ENCODE assay signal across 8 cellular contexts in genomic region chr12:55997535-55997859, GRCh38. TPM values are rescaled to one million over a fixed set of nuclear protein-coding genes. Genes with fewer than 3 reads are reported as not detected.
A peak's percentile ranks its signal among the peaks of the same experiment; 100 is the strongest.
DNase-seq lines count a peak whose midpoint lies in the region; ATAC-seq, FAIRE-seq and TF ChIP-seq lines count a peak whose summit lies in the region.

No MANE protein-coding gene starts in this region.

- peak overlapping the region; percentile 97 for H2AFZ ChIP-seq in IMR-90 (replicated peaks; ENCODE audit: low read length, poor library complexity)
- H2AFZ ChIP-seq in H1 (ENCODE audit: low read length), result peak overlapping the region; percentile 92

- H2AK9ac ChIP-seq in IMR-90 (replicated peaks; ENCODE audit: low read depth, low read length, poor library complexity), result peak overlapping the region; percentile 84

- no peak for TF ChIP-seq EP300 in H1 (IDR thresholded peaks at IDR 0.05; ENCODE audit: borderline replicate concordance in 1 of 2, low read depth in 2 of 2, low read length in 2 of 2)

- H3K36me3 ChIP-seq in IMR-90 (ENCODE audit: control insufficient read depth, insufficient read depth, low read length) (peaks cover 13% of the 10 kb centered on the region), H1 (ENCODE audit: control insufficient read depth in 2 of 4, insufficient read depth in 4 of 4, low read length in 3 of 4) (peaks cover 3 to 37% (median 15%) of the 10 kb centered on the region in 4 experiments; a peak in 5 of 8 replicates)

- POLR2A ChIA-PET in IMR-90 (lab: Charles Lee; ENCODE audit: unreplicated experiment) (no interaction called here), H1 (lab: Charles Lee; ENCODE audit: partially characterized antibody) (interaction anchor here (0.7 to 5.4 kb wide), 15 partner anchors 9 to 255 kb away, joined by 3 to 55 read pairs (median 6); partner anchors contain the start of genes RAB5B, RPS26 and ZC3H10)
- POLR2A ChIA-PET in naive thymus-derived CD8-positive, alpha-beta T cell (lab: Charles Lee), result interaction anchor here (0.6 to 2.4 kb wide), 10 partner anchors 9 to 121 kb away, joined by 3 to 8 read pairs (median 4); partner anchors contain the start of genes PA2G4, RAB5B and ZC3H10

- TF ChIP-seq RAD21 in IMR-90 (IDR thresholded peaks at IDR 0.05; ENCODE audit: low read length) (no peak), H1 (IDR thresholded peaks at IDR 0.05 in 1 of 2, conservative IDR thresholded peaks at IDR 0.05 in 1 of 2; ENCODE audit: low read depth in 2 of 2, low read length in 2 of 2) (no peak)

- H4K20me1 ChIP-seq in IMR-90 (ENCODE audit: insufficient read depth, low read length) (no peaks in the 10 kb centered on the region; the same call in 1 of the 2 replicates), H1 (replicated peaks in 1 of 2; ENCODE audit: control insufficient read depth in 1 of 2, insufficient read depth in 2 of 2, low read length in 2 of 2) (no peaks in the 10 kb centered on the region)

- H2BK20ac ChIP-seq in IMR-90 (ENCODE audit: low read depth, low read length) (no peak overlapping the region), H1 (ENCODE audit: low read length) (no peak overlapping the region)

- no peaks in the 10 kb centered on the region for H3K9me3 Mint-ChIP-seq in naive thymus-derived CD8-positive, alpha-beta T cell

- H4K8ac ChIP-seq in IMR-90 (ENCODE audit: low read depth in 2 of 2, low read length in 2 of 2), result peak overlapping the region; percentile 48 to 95
- H4K8ac ChIP-seq in H1 (ENCODE audit: extremely low read depth, insufficient read depth, low read length), result peak overlapping the region; percentile 87; the same call in 1 of the 2 replicates

- peak overlapping the region; percentile 88 for H3K4ac ChIP-seq in IMR-90 (ENCODE audit: low read depth, low read length)
- peak overlapping the region; percentile 40 for H3K4ac ChIP-seq in H1 (replicated peaks; ENCODE audit: insufficient read length, low read depth, low read length)

- intact Hi-C loops in IMR-90 (cut with micrococcal nuclease), result loop anchor here (10.0 kb wide), 1 partner anchor 107 kb away; the partner anchor contains the start of gene PA2G4

- peak overlapping the region; percentile 72 for H4K5ac ChIP-seq in IMR-90 (ENCODE audit: low read depth, low read length)
- peak overlapping the region; percentile 68 for H4K5ac ChIP-seq in H1 (ENCODE audit: insufficient read length, low read depth, low read length)

- H3K36me3 Mint-ChIP-seq in naive thymus-derived CD8-positive, alpha-beta T cell, result peaks cover 0 to 19% (median 5%) of the 10 kb centered on the region in 3 donors

- H3K79me1 ChIP-seq in IMR-90 (ENCODE audit: low read depth in 1 of 2, low read length in 2 of 2) (peaks cover 5 to 16% of the 10 kb centered on the region in 2 experiments), H1 (ENCODE audit: low read depth, low read length) (no peaks in the 10 kb centered on the region; the same call in 1 of the 2 replicates)

- dilution Hi-C loops in IMR-90 (cut with HindIII; ENCODE audit: low sequenced_read_pairs, unreplicated experiment), result no loop called here

- no TSS peak for BruUV-seq in IMR-90 (replicated peaks; lab: Mats Ljungman, UMichigan)

- H3K79me2 ChIP-seq in H1 (ENCODE audit: control insufficient read depth in 1 of 2, insufficient read depth in 2 of 2, low read length in 2 of 2), result no peaks in the 10 kb centered on the region; a peak in 1 of 4 replicates

- H3K27ac ChIP-seq in C4-2B (peak overlapping the region; percentile 85), IMR-90 (ENCODE audit: insufficient read depth, low read length) (peak overlapping the region; percentile 66), H1 (ENCODE audit: low read depth, low read length) (peak overlapping the region; percentile 72)

- H3K27me3 ChIP-seq in IMR-90 (ENCODE audit: control insufficient read depth, insufficient read depth, low read length) (no peaks in the 10 kb centered on the region), H1 (replicated peaks in 1 of 4; ENCODE audit: control insufficient read depth in 3 of 4, extremely low read depth in 1 of 4, insufficient read depth in 3 of 4, low read length in 3 of 4) (no peaks in the 10 kb centered on the region)

- H2AK5ac ChIP-seq in IMR-90 (ENCODE audit: low read depth, low read length), result peak overlapping the region; percentile 46
- no peak overlapping the region for H2AK5ac ChIP-seq in H1 (ENCODE audit: low read depth, low read length)

- H3K9me3 ChIP-seq in IMR-90 (ENCODE audit: control insufficient read depth, insufficient read depth, low read length) (no peaks in the 10 kb centered on the region), H1 (ENCODE audit: insufficient read depth in 2 of 2, low read depth in 1 of 2, low read length in 1 of 2) (no peaks in the 10 kb centered on the region)

- H3K4me3 ChIP-seq in IMR-90 (ENCODE audit: insufficient read depth, low read depth, low read length) (peak overlapping the region; percentile 68), H1 (ENCODE audit: extremely low read depth in 1 of 4, insufficient read depth in 2 of 4, low read depth in 3 of 4, low read length in 4 of 4) (peak overlapping the region; percentile 77 to 97 (median 89))

- DNase-seq in IMR-90 (no peak), H1 (ENCODE audit: low read depth in 1 of 2, low spot score in 2 of 2) (no peak), NOMO-1 treated with dmso at 0.1 percent for 144 hours (lab: John Stamatoyannopoulos, UW; ENCODE audit: unreplicated experiment) (no peak), HT-29 (ENCODE audit: low spot score) (no peak)
- DNase-seq in naive thymus-derived CD8-positive, alpha-beta T cell, result no peak
- DNase-seq in activated effector memory CD4-positive, alpha-beta T cell treated with Interleukin-2 at 50 U/mL for 16 hours, result no peak
- no peak for DNase-seq in activated CD8-positive, alpha-beta memory T cell treated with anti-CD3 and anti-CD28 coated beads, Interleukin-2, amount 50 U/mL, for 48 hours

- peak overlapping the region; percentile 36 to 79 (median 62) for H3K4me3 Mint-ChIP-seq in naive thymus-derived CD8-positive, alpha-beta T cell

- in situ Hi-C loops in IMR-90 (cut with MboI; ENCODE audit: low sequenced_read_pairs), result loop anchor here (5.0 kb wide), 1 partner anchor 40 kb away; no protein-coding TSS in a partner anchor

- H3K56ac ChIP-seq in IMR-90 (ENCODE audit: extremely low read depth, insufficient read depth, low read length), result peak overlapping the region; percentile 60
- H3K56ac ChIP-seq in H1 (replicated peaks; ENCODE audit: insufficient read length, low read depth, low read length), result no peak overlapping the region

- no peak for FAIRE-seq in H1 (lab: Jason Lieb, UNC)

- H3K4me1 ChIP-seq in IMR-90 (ENCODE audit: control insufficient read depth, insufficient read depth, low read length), result peaks cover 4% of the 10 kb centered on the region
- peaks cover 0 to 4% (median 0%) of the 10 kb centered on the region in 4 experiments; a peak in 2 of 7 replicates for H3K4me1 ChIP-seq in H1 (replicated peaks in 1 of 4; ENCODE audit: control insufficient read depth in 3 of 4, insufficient read depth in 4 of 4, low read length in 3 of 4)

- CTCF ChIA-PET in IMR-90 (lab: Yijun Ruan, JAX) (interaction anchor here (0.6 to 1.5 kb wide), 2 partner anchors 32 to 43 kb away, joined by 3 to 11 read pairs; no protein-coding TSS in a partner anchor), H1 (lab: Charles Lee; ENCODE audit: partially characterized antibody) (interaction anchor here (0.8 to 13.5 kb wide), 15 partner anchors 9 to 522 kb away, joined by 3 to 256 read pairs (median 5); partner anchors contain the start of genes IKZF4 and PYM1)

- H3K4me2 ChIP-seq in IMR-90 (ENCODE audit: low read depth, low read length), result peak overlapping the region; percentile 92
- H3K4me2 ChIP-seq in H1 (ENCODE audit: insufficient read depth in 1 of 2, low read depth in 2 of 2, low read length in 2 of 2), result peak overlapping the region; percentile 94 to 95

- WGBS in IMR-90 (ENCODE audit: extremely low coverage in 2 of 2, insufficient read length in 1 of 2), 2 experiments, result 0% methylated on average over 1 of the region's 5 CpGs; no CpG with 5 or more reads in 1 of the 2 experiments
- WGBS in H1 (ENCODE audit: extremely low coverage in 1 of 2, insufficient coverage in 1 of 2, insufficient read length in 1 of 2, insufficient replicate concordance in 2 of 2, low coverage in 1 of 2, low lambda C conversion rate in 2 of 2, missing lambda C conversion rate in 1 of 2), 2 experiments, result 3% methylated on average over 5 of the region's 5 CpGs; no CpG with 5 or more reads in 1 of the 2 experiments

- ATAC-seq in IMR-90 (ENCODE audit: low read depth), result peak; percentile 2; the same call in 1 of the 2 replicates
- ATAC-seq in naive thymus-derived CD8-positive, alpha-beta T cell, result peak in 1 of 2 donors; percentile 42

- peaks cover 8% of the 10 kb centered on the region for H3K23me2 ChIP-seq in H1 (ENCODE audit: low read depth, low read length)

- peak overlapping the region; percentile 76 for H4K91ac ChIP-seq in IMR-90 (ENCODE audit: insufficient read depth, low read depth, low read length)
- peak overlapping the region; percentile 37 for H4K91ac ChIP-seq in H1 (replicated peaks; ENCODE audit: insufficient read length, low read length)

- peak overlapping the region; percentile 94 for H3K23ac ChIP-seq in IMR-90 (ENCODE audit: low read depth, low read length)
- no peak overlapping the region for H3K23ac ChIP-seq in H1 (ENCODE audit: insufficient read length)

- H2BK120ac ChIP-seq in IMR-90 (ENCODE audit: low read depth, low read length) (peak overlapping the region; percentile 4; the same call in 1 of the 2 replicates), H1 (replicated peaks; ENCODE audit: low read depth, low read length) (no peak overlapping the region)

- 0 out of 2 replicates have a peak overlapping the region, but pooled peaks have one; percentile 35 for H2BK12ac ChIP-seq in H1 (ENCODE audit: low read depth, low read length)

- H2BK5ac ChIP-seq in IMR-90 (ENCODE audit: low read depth, low read length, poor library complexity, severe bottlenecking) (peak overlapping the region; percentile 58), H1 (ENCODE audit: low read depth, low read length) (peak overlapping the region; percentile 74; the same call in 1 of the 2 replicates)

- TF ChIP-seq CTCF in C4-2B (conservative IDR thresholded peaks at IDR 0.05) (no peak), IMR-90 (conservative IDR thresholded peaks at IDR 0.05; ENCODE audit: low read depth, low read length) (no peak), H1 (IDR thresholded peaks at IDR 0.05; ENCODE audit: control extremely low read depth in 1 of 3, insufficient read depth in 1 of 3, low read depth in 1 of 3, low read length in 3 of 3) (no peak)

- peak overlapping the region in 3 of 10 donors; percentile 9 to 44 (median 13) for H3K27ac Mint-ChIP-seq in naive thymus-derived CD8-positive, alpha-beta T cell

- no peak for TF ChIP-seq POLR2A in IMR-90 (IDR thresholded peaks at IDR 0.05; ENCODE audit: low read depth, low read length)
- peak in 1 of 2 experiments; percentile 67; a peak in 1 of 3 replicates for TF ChIP-seq POLR2A in H1 (IDR thresholded peaks at IDR 0.05; ENCODE audit: control extremely low read depth in 1 of 2, low read depth in 2 of 2, low read length in 2 of 2)

- peaks cover 13 to 26% (median 22%) of the 10 kb centered on the region in 4 donors for H3K4me1 Mint-ChIP-seq in naive thymus-derived CD8-positive, alpha-beta T cell

- H2BK15ac ChIP-seq in IMR-90 (ENCODE audit: low read depth, low read length) (peak overlapping the region; percentile 23; the same call in 1 of the 3 replicates), H1 (ENCODE audit: low read length) (peak overlapping the region; percentile 14; the same call in 1 of the 2 replicates)

- H3K14ac ChIP-seq in IMR-90 (replicated peaks; ENCODE audit: low read depth, low read length), result peak overlapping the region; percentile 96
- peak overlapping the region; percentile 38 for H3K14ac ChIP-seq in H1 (ENCODE audit: insufficient read length)

- H3K18ac ChIP-seq in IMR-90 (ENCODE audit: low read depth, low read length) (peak overlapping the region; percentile 43), H1 (ENCODE audit: extremely low read depth, low read length) (peak overlapping the region; percentile 56; the same call in 1 of the 2 replicates)

- peaks cover 5% of the 10 kb centered on the region; the same call in 1 of the 2 replicates for H3K9me1 ChIP-seq in IMR-90 (ENCODE audit: insufficient read depth, low read length)

- peaks cover 0 to 14% (median 0%) of the 10 kb centered on the region in 5 donors for H3K27me3 Mint-ChIP-seq in naive thymus-derived CD8-positive, alpha-beta T cell

- peak overlapping the region; percentile 83 for H3K9ac ChIP-seq in IMR-90 (ENCODE audit: low read depth, low read length)
- peak overlapping the region in 3 of 4 experiments; percentile 54 to 95 (median 85); a peak in 6 of 7 replicates for H3K9ac ChIP-seq in H1 (replicated peaks in 1 of 4; ENCODE audit: extremely low read depth in 1 of 4, low read depth in 3 of 4, low read length in 3 of 4)

RNA-seq across cellular contexts. Expression of gene SUOX, which starts 0.4 kb away (rescaled TPM):
- 13.1 and 19.4 TPM in 2 replicates for total RNA-seq in IMR-90 (2012; rRNA removed)
- polyA plus RNA-seq in IMR-90 (2012; rRNA removed) (17.8 and 19.2 TPM in 2 replicates), H1 (2011; rRNA removed) (26.8 and 31.3 TPM in 2 replicates)
- 13.5 and 15.2 TPM in 2 replicates for polyA plus RNA-seq in IMR-90 (2012; cell fraction: cytosol; rRNA removed)
- polyA plus RNA-seq in IMR-90 (2012; cell fraction: nucleus; rRNA removed; ENCODE audit: low replicate concordance), result 20.2 and 25.1 TPM in 2 replicates
- 22.5 and 23.1 TPM in 2 replicates for total RNA-seq in H1 (2021; fragmentation: NEBNext Ultra II Directional; extraction: Animal tissue kit (Norgen Biotek cat#: 25700))
- polyA plus RNA-seq in H1 (2011; cell fraction: cytosol; rRNA removed), result 29.5 TPM
- 47.9 TPM for polyA plus RNA-seq in H1 (2011; cell fraction: nucleus; rRNA removed)
- polyA plus RNA-seq in H1 (2012, experiment 1 of 2), result 20.1 to 28.2 TPM (median 26.6 TPM) in 4 replicates
- polyA plus RNA-seq in H1 (2012, experiment 2 of 2), result 24.9 TPM
- polyA plus RNA-seq in H1 (2013, experiment 1 of 2), result 21.4 TPM
- polyA plus RNA-seq in H1 (2013, experiment 2 of 2), result 21.5 TPM
- 42.7 and 45.5 TPM in 2 replicates for polyA minus RNA-seq in H1 (2011; rRNA and poly(A)+ RNA removed)
- polyA minus RNA-seq in H1 (2011; cell fraction: cytosol; rRNA and poly(A)+ RNA removed), result 16.3 TPM
- polyA minus RNA-seq in H1 (2011; cell fraction: nucleus; rRNA and poly(A)+ RNA removed), result 31.2 TPM
- 1 to 10 TPM; 5.6 to 6.3 TPM for total RNA-seq in naive thymus-derived CD8-positive, alpha-beta T cell
- under 1 TPM in 2 of 3 donors, not detected in 1; 0.10 to 0.58 TPM for polyA plus RNA-seq in naive thymus-derived CD8-positive, alpha-beta T cell
- 18.1 and 21.8 TPM in 2 replicates for total RNA-seq in HT-29 (2014; rRNA removed; shearing (Covaris generic))

RNA-seq across cellular contexts. Expression of gene IKZF4, which starts 23.3 kb away (rescaled TPM):
- total RNA-seq in IMR-90 (2012; rRNA removed), result 1.4 and 1.8 TPM in 2 replicates
- polyA plus RNA-seq in IMR-90 (2012; rRNA removed) (6.6 and 7.1 TPM in 2 replicates), H1 (2011; rRNA removed) (8.0 and 12.9 TPM in 2 replicates)
- polyA plus RNA-seq in IMR-90 (2012; cell fraction: cytosol; rRNA removed), result 2.5 and 5.0 TPM in 2 replicates
- 13.2 and 19.1 TPM in 2 replicates for polyA plus RNA-seq in IMR-90 (2012; cell fraction: nucleus; rRNA removed; ENCODE audit: low replicate concordance)
- 12.5 and 13.3 TPM in 2 replicates for total RNA-seq in H1 (2021; fragmentation: NEBNext Ultra II Directional; extraction: Animal tissue kit (Norgen Biotek cat#: 25700))
- 6.9 TPM for polyA plus RNA-seq in H1 (2011; cell fraction: cytosol; rRNA removed)
- polyA plus RNA-seq in H1 (2011; cell fraction: nucleus; rRNA removed), result 23.0 TPM
- 8.7 to 11.2 TPM (median 9.7 TPM) in 4 replicates for polyA plus RNA-seq in H1 (2012, experiment 1 of 2)
- polyA plus RNA-seq in H1 (2012, experiment 2 of 2), result 5.1 TPM
- 8.4 TPM for polyA plus RNA-seq in H1 (2013, experiment 1 of 2)
- polyA plus RNA-seq in H1 (2013, experiment 2 of 2), result 7.2 TPM
- polyA minus RNA-seq in H1 (2011; rRNA and poly(A)+ RNA removed), result 10.9 and 12.9 TPM in 2 replicates
- polyA minus RNA-seq in H1 (2011; cell fraction: cytosol; rRNA and poly(A)+ RNA removed), result 8.5 TPM
- polyA minus RNA-seq in H1 (2011; cell fraction: nucleus; rRNA and poly(A)+ RNA removed), result 7.0 TPM
- total RNA-seq in naive thymus-derived CD8-positive, alpha-beta T cell, result 1 to 10 TPM; 4.4 to 5.2 TPM
- polyA plus RNA-seq in naive thymus-derived CD8-positive, alpha-beta T cell, result under 1 TPM; 0.48 to 0.67 (median 0.53) TPM
- total RNA-seq in HT-29 (2014; rRNA removed; shearing (Covaris generic)), result 1.1 and 1.9 TPM in 2 replicates

RNA-seq across cellular contexts. Expression of gene RAB5B, which starts 23.6 kb away (rescaled TPM):
- 54.4 and 56.5 TPM in 2 replicates for total RNA-seq in IMR-90 (2012; rRNA removed)
- polyA plus RNA-seq in IMR-90 (2012; rRNA removed), result 85.6 and 99.2 TPM in 2 replicates
- polyA plus RNA-seq in IMR-90 (2012; cell fraction: cytosol; rRNA removed), result 44.8 and 45.5 TPM in 2 replicates
- 42.5 and 123 TPM in 2 replicates for polyA plus RNA-seq in IMR-90 (2012; cell fraction: nucleus; rRNA removed; ENCODE audit: low replicate concordance)
- 56.7 and 65.6 TPM in 2 replicates for total RNA-seq in H1 (2021; fragmentation: NEBNext Ultra II Directional; extraction: Animal tissue kit (Norgen Biotek cat#: 25700))
- polyA plus RNA-seq in H1 (2011; rRNA removed), result 47.2 and 62.4 TPM in 2 replicates
- polyA plus RNA-seq in H1 (2011; cell fraction: cytosol; rRNA removed), result 61.2 TPM
- 33.7 TPM for polyA plus RNA-seq in H1 (2011; cell fraction: nucleus; rRNA removed)
- polyA plus RNA-seq in H1 (2012, experiment 1 of 2), result 39.6 to 49.1 TPM (median 43.6 TPM) in 4 replicates
- polyA plus RNA-seq in H1 (2012, experiment 2 of 2), result 37.5 TPM
- 38.9 TPM for polyA plus RNA-seq in H1 (2013, experiment 1 of 2)
- 40.2 TPM for polyA plus RNA-seq in H1 (2013, experiment 2 of 2)
- 79.5 and 82.6 TPM in 2 replicates for polyA minus RNA-seq in H1 (2011; rRNA and poly(A)+ RNA removed)
- 35.5 TPM for polyA minus RNA-seq in H1 (2011; cell fraction: cytosol; rRNA and poly(A)+ RNA removed)
- 28.6 TPM for polyA minus RNA-seq in H1 (2011; cell fraction: nucleus; rRNA and poly(A)+ RNA removed)
- total RNA-seq in naive thymus-derived CD8-positive, alpha-beta T cell, result 10 to 100 TPM; 88.9 to 95.2 TPM
- 10 to 100 TPM; 61.6 to 69.4 (median 65.9) TPM for polyA plus RNA-seq in naive thymus-derived CD8-positive, alpha-beta T cell
- 32.1 and 35.0 TPM in 2 replicates for total RNA-seq in HT-29 (2014; rRNA removed; shearing (Covaris generic))

RNA-seq across cellular contexts. Expression of gene CDK2, which starts 30.9 kb away (rescaled TPM):
- 40.0 and 42.5 TPM in 2 replicates for total RNA-seq in IMR-90 (2012; rRNA removed)
- 61.7 and 101 TPM in 2 replicates for polyA plus RNA-seq in IMR-90 (2012; rRNA removed)
- 17.6 and 38.8 TPM in 2 replicates for polyA plus RNA-seq in IMR-90 (2012; cell fraction: cytosol; rRNA removed)
- 78.5 and 151 TPM in 2 replicates for polyA plus RNA-seq in IMR-90 (2012; cell fraction: nucleus; rRNA removed; ENCODE audit: low replicate concordance)
- 41.7 and 42.5 TPM in 2 replicates for total RNA-seq in H1 (2021; fragmentation: NEBNext Ultra II Directional; extraction: Animal tissue kit (Norgen Biotek cat#: 25700))
- polyA plus RNA-seq in H1 (2011; rRNA removed), result 39.4 and 41.6 TPM in 2 replicates
- polyA plus RNA-seq in H1 (2011; cell fraction: cytosol; rRNA removed), result 45.7 TPM
- polyA plus RNA-seq in H1 (2011; cell fraction: nucleus; rRNA removed), result 79.8 TPM
- 49.9 to 51.7 TPM (median 51.1 TPM) in 4 replicates for polyA plus RNA-seq in H1 (2012, experiment 1 of 2)
- 24.2 TPM for polyA plus RNA-seq in H1 (2012, experiment 2 of 2)
- 34.7 TPM for polyA plus RNA-seq in H1 (2013, experiment 1 of 2)
- 34.4 TPM for polyA plus RNA-seq in H1 (2013, experiment 2 of 2)
- 54.2 and 61.6 TPM in 2 replicates for polyA minus RNA-seq in H1 (2011; rRNA and poly(A)+ RNA removed)
- polyA minus RNA-seq in H1 (2011; cell fraction: cytosol; rRNA and poly(A)+ RNA removed), result 28.5 TPM
- 24.8 TPM for polyA minus RNA-seq in H1 (2011; cell fraction: nucleus; rRNA and poly(A)+ RNA removed)
- total RNA-seq in naive thymus-derived CD8-positive, alpha-beta T cell, result 10 to 100 TPM; 27.5 to 30.8 TPM
- 10 to 100 TPM in 1 of 3 donors, 1 to 10 TPM in 2; 8.0 to 12.4 (median 9.5) TPM for polyA plus RNA-seq in naive thymus-derived CD8-positive, alpha-beta T cell
- total RNA-seq in HT-29 (2014; rRNA removed; shearing (Covaris generic)), result 46.8 and 49.4 TPM in 2 replicates

RNA-seq across cellular contexts. Expression of gene PMEL, which starts 31.7 kb away (rescaled TPM):
- 1.4 and 1.7 TPM in 2 replicates for total RNA-seq in IMR-90 (2012; rRNA removed)
- polyA plus RNA-seq in IMR-90 (2012; rRNA removed), result 5.8 and 5.9 TPM in 2 replicates
- 6.3 and 7.0 TPM in 2 replicates for polyA plus RNA-seq in IMR-90 (2012; cell fraction: cytosol; rRNA removed)
- 7.9 and 8.3 TPM in 2 replicates for polyA plus RNA-seq in IMR-90 (2012; cell fraction: nucleus; rRNA removed; ENCODE audit: low replicate concordance)
- total RNA-seq in H1 (2021; fragmentation: NEBNext Ultra II Directional; extraction: Animal tissue kit (Norgen Biotek cat#: 25700)), result 120 and 128 TPM in 2 replicates
- polyA plus RNA-seq in H1 (2011; rRNA removed), result 382 and 467 TPM in 2 replicates
- polyA plus RNA-seq in H1 (2011; cell fraction: cytosol; rRNA removed), result 273 TPM
- polyA plus RNA-seq in H1 (2011; cell fraction: nucleus; rRNA removed), result 777 TPM
- polyA plus RNA-seq in H1 (2012, experiment 1 of 2), result 121 to 177 TPM (median 161 TPM) in 4 replicates
- polyA plus RNA-seq in H1 (2012, experiment 2 of 2), result 187 TPM
- polyA plus RNA-seq in H1 (2013, experiment 1 of 2), result 150 TPM
- 120 TPM for polyA plus RNA-seq in H1 (2013, experiment 2 of 2)
- polyA minus RNA-seq in H1 (2011; rRNA and poly(A)+ RNA removed), result 247 and 291 TPM in 2 replicates
- polyA minus RNA-seq in H1 (2011; cell fraction: cytosol; rRNA and poly(A)+ RNA removed), result 109 TPM
- 104 TPM for polyA minus RNA-seq in H1 (2011; cell fraction: nucleus; rRNA and poly(A)+ RNA removed)
- total RNA-seq in naive thymus-derived CD8-positive, alpha-beta T cell, result not detected
- under 1 TPM in 1 of 3 donors, not detected in 2; 0.15 TPM for polyA plus RNA-seq in naive thymus-derived CD8-positive, alpha-beta T cell
- 2.7 and 7.6 TPM in 2 replicates for total RNA-seq in HT-29 (2014; rRNA removed; shearing (Covaris generic))
